ENCODE assay signal across 10 cellular contexts in the genomic region with DNA sequence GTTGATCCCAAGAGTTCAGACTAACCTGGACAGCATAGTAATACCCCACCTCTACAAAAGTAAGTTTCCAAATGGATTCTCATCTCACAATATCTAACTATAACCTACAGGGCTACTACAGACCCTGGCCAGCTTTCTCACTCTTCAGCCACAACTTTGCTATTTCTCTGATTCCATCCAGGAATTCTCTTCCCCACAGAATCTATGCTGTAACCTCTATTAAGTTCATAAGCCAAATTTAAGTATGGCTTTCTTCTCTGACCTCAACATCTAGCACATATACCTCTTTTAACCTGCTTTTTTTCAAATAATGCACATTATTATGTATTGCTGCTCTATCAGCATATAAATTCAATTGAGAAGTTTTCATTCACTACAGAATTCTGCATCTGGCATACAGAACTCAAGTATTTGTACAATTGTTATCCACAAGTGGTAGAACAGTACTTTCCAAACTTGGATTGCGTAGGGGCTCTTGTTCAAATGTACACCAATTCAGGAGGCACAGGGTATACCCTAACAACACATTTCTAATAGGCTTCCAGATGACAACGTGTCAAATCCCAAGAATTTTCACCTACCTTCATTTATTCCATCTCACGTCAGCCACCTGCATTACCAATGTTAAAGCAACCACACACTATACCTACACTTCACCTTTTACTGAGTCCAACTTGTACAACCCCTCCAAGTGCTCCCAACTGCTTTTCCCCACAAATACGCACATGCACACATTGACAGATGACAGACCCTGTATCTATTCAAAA. TPM values are rescaled to one million over a fixed set of nuclear protein-coding genes. Genes with fewer than 3 reads are reported as not detected.
A peak's percentile ranks its signal among the peaks of the same experiment; 100 is the strongest.
DNase-seq lines count a peak whose midpoint lies in the region; TF ChIP-seq lines count a peak whose summit lies in the region.
"Had no signal": no experiment of that assay in that cellular context is flagged by ENCODE, and none has a peak within 500 bp of the region (broad histone marks: within the 10 kb centered on the region; RNA-seq: fewer than 3 reads in every experiment).

No MANE protein-coding gene starts in this region.

- no peak for TF ChIP-seq POLR2A in breast epithelium (IDR thresholded peaks at IDR 0.05)

- no peak for TF ChIP-seq CTCF in MCF 10A (IDR thresholded peaks at IDR 0.05; ENCODE audit: unreplicated experiment)
- TF ChIP-seq CTCF in breast epithelium (IDR thresholded peaks at IDR 0.05), result no peak
- no peak for TF ChIP-seq CTCF in type B pancreatic cell (conservative IDR thresholded peaks at IDR 0.05)

- no peak overlapping the region for H3K4me3 Mint-ChIP-seq in MCF 10A (ENCODE audit: unreplicated experiment)
- H3K4me3 Mint-ChIP-seq in activated T-helper 2 cell treated with anti-CD3 and anti-CD28 coated beads, Interferon-gamma antibody, Interleukin-2, Interleukin-4, amounts not matched to agents 10 μg/mL and 5 μg/mL and 100 μg/mL, durations not matched to agents 14 hours and 24 hours and 36 hours (ENCODE audit: low read depth), result no peak overlapping the region
- H3K4me3 Mint-ChIP-seq in type B pancreatic cell, result peak overlapping the region; percentile 35

- CTCF ChIA-PET in MCF 10A (lab: Yijun Ruan, JAX), result no interaction called here

- H3K27ac Mint-ChIP-seq in MCF 10A (ENCODE audit: low read depth, unreplicated experiment) (peak overlapping the region; percentile 42), type B pancreatic cell (peak overlapping the region; percentile 26)
- H3K27ac Mint-ChIP-seq in activated T-helper 2 cell treated with anti-CD3 and anti-CD28 coated beads, Interferon-gamma antibody, Interleukin-2, Interleukin-4, amounts not matched to agents 10 μg/mL and 5 μg/mL and 100 μg/mL, durations not matched to agents 14 hours and 24 hours and 36 hours, result peak overlapping the region; percentile 48

- no peaks in the 10 kb centered on the region for H3K27me3 ChIP-seq in breast epithelium

- H3K9me3 Mint-ChIP-seq in MCF 10A (ENCODE audit: unreplicated experiment), result no peaks in the 10 kb centered on the region
- no peaks in the 10 kb centered on the region for H3K9me3 Mint-ChIP-seq in activated T-helper 2 cell treated with anti-CD3 and anti-CD28 coated beads, Interferon-gamma antibody, Interleukin-2, Interleukin-4, amounts not matched to agents 10 μg/mL and 5 μg/mL and 100 μg/mL, durations not matched to agents 14 hours and 24 hours and 36 hours
- H3K9me3 Mint-ChIP-seq in type B pancreatic cell, result no peaks in the 10 kb centered on the region

- intact Hi-C loops in MCF 10A (cut with micrococcal nuclease), result no loop called here
- intact Hi-C loops in breast epithelium (cut with DNase I; ENCODE audit: low total_unique reads), result no loop called here
- intact Hi-C loops in activated T-helper 2 cell treated with anti-CD3 and anti-CD28 coated beads, Interferon-gamma antibody, Interleukin-2, Interleukin-4, amounts not matched to agents 10 μg/mL and 5 μg/mL and 100 μg/mL, durations not matched to agents 14 hours and 24 hours and 36 hours (cut with micrococcal nuclease), result no loop called here

- H3K9me3 ChIP-seq in breast epithelium, result no peaks in the 10 kb centered on the region

- H3K4me3 ChIP-seq in breast epithelium, result no peak overlapping the region

- peaks cover 0 to 8% of the 10 kb centered on the region in 2 donors for H3K4me1 ChIP-seq in breast epithelium

- POLR2A ChIA-PET in MCF 10A (lab: Yijun Ruan, JAX), result interaction anchor here (0.6 to 6.5 kb wide), 2 partner anchors 15 to 41 kb away, joined by 3 to 179 read pairs; a partner anchor contains a TSS

- H3K36me3 ChIP-seq in breast epithelium, result peaks cover 4% of the 10 kb centered on the region

- H3K27me3 Mint-ChIP-seq in MCF 10A (ENCODE audit: insufficient read depth, unreplicated experiment) (no peaks in the 10 kb centered on the region), type B pancreatic cell (peaks cover 8% of the 10 kb centered on the region)
- no peaks in the 10 kb centered on the region for H3K27me3 Mint-ChIP-seq in activated T-helper 2 cell treated with anti-CD3 and anti-CD28 coated beads, Interferon-gamma antibody, Interleukin-2, Interleukin-4, amounts not matched to agents 10 μg/mL and 5 μg/mL and 100 μg/mL, durations not matched to agents 14 hours and 24 hours and 36 hours (ENCODE audit: low read depth)

- DNase-seq in MCF 10A (ENCODE audit: unreplicated experiment), result no peak
- no peak for DNase-seq in breast epithelium (ENCODE audit: low spot score in 2 of 2)
- no peak for DNase-seq in activated T-helper 2 cell treated with anti-CD3 and anti-CD28 coated beads, Interferon-gamma antibody, Interleukin-2, Interleukin-4, amounts not matched to agents 10 μg/mL and 5 μg/mL and 100 μg/mL, durations not matched to agents 14 hours and 24 hours and 36 hours (ENCODE audit: low spot score)
- DNase-seq in type B pancreatic cell (ENCODE audit: extremely low spot score, unreplicated experiment), result no peak
- no peak for DNase-seq in pons (ENCODE audit: low spot score)
- no peak for DNase-seq in NCI-H2171 (lab: John Stamatoyannopoulos, UW)
- DNase-seq: activated CD4-positive, alpha-beta T cell treated with anti-CD3 and anti-CD28 coated beads, Interleukin-2, amount 50 U/mL, for 1 hour; C1 segment of cervical spinal cord; cerebellar nuclear complex; GOT3 had no signal

- H3K36me3 Mint-ChIP-seq in MCF 10A (ENCODE audit: insufficient read depth, unreplicated experiment) (peaks cover 86% of the 10 kb centered on the region), type B pancreatic cell (peaks cover 45% of the 10 kb centered on the region)
- peaks cover 79% of the 10 kb centered on the region for H3K36me3 Mint-ChIP-seq in activated T-helper 2 cell treated with anti-CD3 and anti-CD28 coated beads, Interferon-gamma antibody, Interleukin-2, Interleukin-4, amounts not matched to agents 10 μg/mL and 5 μg/mL and 100 μg/mL, durations not matched to agents 14 hours and 24 hours and 36 hours (ENCODE audit: low read depth)

- H3K4me1 Mint-ChIP-seq in MCF 10A (ENCODE audit: insufficient read depth, unreplicated experiment) (peaks cover 19% of the 10 kb centered on the region), type B pancreatic cell (ENCODE audit: unreplicated experiment) (peaks cover 34% of the 10 kb centered on the region)
- H3K4me1 Mint-ChIP-seq in activated T-helper 2 cell treated with anti-CD3 and anti-CD28 coated beads, Interferon-gamma antibody, Interleukin-2, Interleukin-4, amounts not matched to agents 10 μg/mL and 5 μg/mL and 100 μg/mL, durations not matched to agents 14 hours and 24 hours and 36 hours (ENCODE audit: low read depth), result peaks cover 51% of the 10 kb centered on the region

- no peak overlapping the region for H3K27ac ChIP-seq in breast epithelium

- BruUV-seq in MCF 10A (replicated peaks; lab: Mats Ljungman, UMichigan), result no TSS peak

RNA-seq across cellular contexts. Expression of a gene that starts 3.8 kb away (rescaled TPM):
- total RNA-seq in MCF 10A (2022), result 1,499 and 1,837 TPM in 2 replicates
- over 10,000 TPM in 2 of 3 donors, 1,000 to 10,000 TPM in 1; 6,323 to 14,663 (median 13,626) TPM for total RNA-seq in breast epithelium
- total RNA-seq in activated T-helper 2 cell treated with anti-CD3 and anti-CD28 coated beads, Interferon-gamma antibody, Interleukin-2, Interleukin-4, amounts not matched to agents 10 μg/mL and 5 μg/mL and 100 μg/mL, durations not matched to agents 14 hours and 24 hours and 36 hours, result 1,969 and 2,120 TPM in 2 replicates
- total RNA-seq in type B pancreatic cell (ENCODE audit: low replicate concordance), result 1,493 and 1,875 TPM in 2 replicates

RNA-seq across cellular contexts. Expression of a gene that starts 16.3 kb away (rescaled TPM):
- total RNA-seq in MCF 10A (2022) (17.0 and 19.8 TPM in 2 replicates), breast epithelium (1 to 10 TPM; 7.9 to 9.8 (median 9.2) TPM), type B pancreatic cell (ENCODE audit: low replicate concordance) (12.5 and 20.1 TPM in 2 replicates)
- 44.2 and 45.4 TPM in 2 replicates for total RNA-seq in activated T-helper 2 cell treated with anti-CD3 and anti-CD28 coated beads, Interferon-gamma antibody, Interleukin-2, Interleukin-4, amounts not matched to agents 10 μg/mL and 5 μg/mL and 100 μg/mL, durations not matched to agents 14 hours and 24 hours and 36 hours

RNA-seq across cellular contexts. Expression of a gene that starts 38.0 kb away (rescaled TPM):
- total RNA-seq in MCF 10A (2022), result 257 and 299 TPM in 2 replicates
- total RNA-seq in breast epithelium, result 100 to 1,000 TPM; 161 to 303 (median 269) TPM
- 278 and 292 TPM in 2 replicates for total RNA-seq in activated T-helper 2 cell treated with anti-CD3 and anti-CD28 coated beads, Interferon-gamma antibody, Interleukin-2, Interleukin-4, amounts not matched to agents 10 μg/mL and 5 μg/mL and 100 μg/mL, durations not matched to agents 14 hours and 24 hours and 36 hours
- total RNA-seq in type B pancreatic cell (ENCODE audit: low replicate concordance), result 134 and 156 TPM in 2 replicates

RNA-seq across cellular contexts. Expression of a gene that starts 38.2 kb away (rescaled TPM):
- 43.8 and 44.3 TPM in 2 replicates for total RNA-seq in MCF 10A (2022)
- total RNA-seq in breast epithelium, result 10 to 100 TPM; 21.6 to 24.9 (median 22.1) TPM
- 57.0 and 57.9 TPM in 2 replicates for total RNA-seq in activated T-helper 2 cell treated with anti-CD3 and anti-CD28 coated beads, Interferon-gamma antibody, Interleukin-2, Interleukin-4, amounts not matched to agents 10 μg/mL and 5 μg/mL and 100 μg/mL, durations not matched to agents 14 hours and 24 hours and 36 hours
- total RNA-seq in type B pancreatic cell (ENCODE audit: low replicate concordance), result 25.6 and 27.0 TPM in 2 replicates

RNA-seq across cellular contexts. Expression of a gene that starts 52.6 kb away (rescaled TPM):
- total RNA-seq in MCF 10A (2022) (6.8 and 9.9 TPM in 2 replicates), breast epithelium (10 to 100 TPM in 2 of 3 donors, 1 to 10 TPM in 1; 7.2 to 15.8 (median 12.1) TPM), type B pancreatic cell (ENCODE audit: low replicate concordance) (14.8 and 16.5 TPM in 2 replicates)
- 10.5 and 11.4 TPM in 2 replicates for total RNA-seq in activated T-helper 2 cell treated with anti-CD3 and anti-CD28 coated beads, Interferon-gamma antibody, Interleukin-2, Interleukin-4, amounts not matched to agents 10 μg/mL and 5 μg/mL and 100 μg/mL, durations not matched to agents 14 hours and 24 hours and 36 hours
